ENCODE assay signal across 11 cellular contexts in the genomic region with DNA sequence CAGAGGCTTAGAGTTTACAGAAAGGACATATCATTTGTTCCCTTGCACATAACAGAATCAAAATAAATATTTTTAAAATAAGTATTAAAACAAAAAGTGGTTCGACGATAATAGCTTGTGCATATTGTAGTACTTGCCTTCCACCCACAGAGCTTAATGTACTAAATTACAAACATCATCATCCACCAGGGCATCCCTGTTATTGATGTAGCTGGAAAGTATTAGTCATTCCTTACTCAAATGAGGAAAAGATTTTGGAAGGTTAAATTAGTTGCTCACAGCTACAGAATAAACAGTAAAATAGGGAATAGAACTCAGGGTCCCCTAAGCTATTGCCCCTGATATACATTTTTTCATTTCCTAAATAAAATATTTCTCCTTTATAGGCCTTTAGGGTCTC.
DNase-seq lines count a peak whose midpoint lies in the region; ATAC-seq, FAIRE-seq and TF ChIP-seq lines count a peak whose summit lies in the region.
"Had no signal": no experiment of that assay in that cellular context is flagged by ENCODE, and none has a peak within 500 bp of the region (broad histone marks: within the 10 kb centered on the region; RNA-seq: fewer than 3 reads in every experiment).

No MANE protein-coding gene starts in this region.

- H3K9me3 Mint-ChIP-seq in glutamatergic neuron (ENCODE audit: unreplicated experiment) = peaks cover 2% of the 10 kb centered on the region

- no peaks in the 10 kb centered on the region for H3K27me3 Mint-ChIP-seq in glutamatergic neuron (ENCODE audit: unreplicated experiment)
- H3K27me3 Mint-ChIP-seq: brain; CD4-positive, CD25-positive, alpha-beta regulatory T cell had no signal

- no peaks in the 10 kb centered on the region for H3K9me3 ChIP-seq in HEK293 (ENCODE audit: control insufficient read depth, insufficient read depth, low read depth, low read length)

- POLR2A ChIA-PET in HEK293 (lab: Yijun Ruan, JAX) = interaction anchor here (0.9 to 1.2 kb wide), 2 partner anchors 13 to 149 kb away, joined by 3 to 4 read pairs; no protein-coding TSS in a partner anchor

- ATAC-seq in HG02884 (IDR thresholded peaks at IDR 0.05; ENCODE audit: unreplicated experiment) = no peak
- no peak for ATAC-seq in GM21529 (IDR thresholded peaks at IDR 0.05; ENCODE audit: unreplicated experiment)

- DNase-seq in bronchial epithelial cell (ENCODE audit: low read depth) (peak; percentile 65), kidney tubule cell (ENCODE audit: low spot score) (peak; percentile 54), UCSD-AML1 (lab: John Stamatoyannopoulos, UW; ENCODE audit: unreplicated experiment) (no peak), glutamatergic neuron (no peak)
- DNase-seq: CD4-positive, CD25-positive, alpha-beta regulatory T cell; spleen had no signal

- peak overlapping the region; percentile 25 for H3K27ac ChIP-seq in ACC112 (ENCODE audit: low read depth, low read length)
- no peak overlapping the region for H3K27ac ChIP-seq in HEK293 (ENCODE audit: extremely low read depth, low read depth, low read length)
- H3K27ac ChIP-seq: spleen had no signal

- H3K79me2 ChIP-seq in ACC112 (ENCODE audit: control insufficient read depth, insufficient read depth, low read length, unreplicated experiment) = peaks cover 4% of the 10 kb centered on the region

- H3K36me3 ChIP-seq in ACC112 (ENCODE audit: insufficient read depth, low read length) = no peaks in the 10 kb centered on the region
- no peaks in the 10 kb centered on the region for H3K36me3 ChIP-seq in HEK293 (ENCODE audit: control insufficient read depth in 2 of 2, insufficient read depth in 1 of 2, low read length in 2 of 2)
- H3K36me3 ChIP-seq in bronchial epithelial cell (ENCODE audit: control insufficient read depth, insufficient read depth, low read length) = peaks cover 1% of the 10 kb centered on the region
- H3K36me3 ChIP-seq: spleen had no signal

- peaks cover 9% of the 10 kb centered on the region for H3K36me3 Mint-ChIP-seq in glutamatergic neuron (ENCODE audit: unreplicated experiment)
- H3K36me3 Mint-ChIP-seq: CD4-positive, CD25-positive, alpha-beta regulatory T cell had no signal

- H3K4me3 ChIP-seq in ACC112 (ENCODE audit: low read depth, low read length) (no peak overlapping the region), HEK293 (ENCODE audit: low read depth, low read length) (no peak overlapping the region), bronchial epithelial cell (ENCODE audit: low read depth, low read length) (no peak overlapping the region)
- H3K4me3 ChIP-seq: spleen had no signal

- no peak overlapping the region for H3K27ac Mint-ChIP-seq in glutamatergic neuron (ENCODE audit: unreplicated experiment)
- H3K27ac Mint-ChIP-seq: CD4-positive, CD25-positive, alpha-beta regulatory T cell had no signal

- CTCF ChIA-PET in HEK293 (lab: Yijun Ruan, JAX) = interaction anchor here (0.7 to 1.0 kb wide), 3 partner anchors 147 to 882 kb away, joined by 3 to 4 read pairs (median 4); no protein-coding TSS in a partner anchor

- H3K4me1 ChIP-seq in ACC112 (ENCODE audit: control insufficient read depth, insufficient read depth, low read length, unreplicated experiment) = peaks cover 12% of the 10 kb centered on the region
- peaks cover 36% of the 10 kb centered on the region for H3K4me1 ChIP-seq in HEK293 (ENCODE audit: control insufficient read depth, insufficient read depth, low read length)
- H3K4me1 ChIP-seq: spleen had no signal

- TF ChIP-seq CTCF in HEK293 (tag by site-specific recombination; IDR thresholded peaks at IDR 0.05) (no peak), bronchial epithelial cell (IDR thresholded peaks at IDR 0.05; ENCODE audit: insufficient read depth, low read length, severe bottlenecking) (no peak), glutamatergic neuron (IDR thresholded peaks at IDR 0.05; ENCODE audit: partially characterized antibody, unreplicated experiment) (no peak)

- no peak for FAIRE-seq in bronchial epithelial cell (lab: Jason Lieb, UNC)

- H3K4me3 Mint-ChIP-seq in glutamatergic neuron (ENCODE audit: unreplicated experiment) = no peak overlapping the region
- H3K4me3 Mint-ChIP-seq: brain; CD4-positive, CD25-positive, alpha-beta regulatory T cell had no signal

- no peaks in the 10 kb centered on the region for H3K27me3 ChIP-seq in ACC112 (ENCODE audit: insufficient read depth, low read length)
- no peaks in the 10 kb centered on the region for H3K27me3 ChIP-seq in bronchial epithelial cell (ENCODE audit: control insufficient read depth, insufficient read depth, low read length)
- H3K27me3 ChIP-seq: spleen had no signal

- H3K4me1 Mint-ChIP-seq in glutamatergic neuron (ENCODE audit: low read depth, unreplicated experiment) = no peaks in the 10 kb centered on the region
- H3K4me1 Mint-ChIP-seq: CD4-positive, CD25-positive, alpha-beta regulatory T cell had no signal

- no peak overlapping the region for H2AFZ ChIP-seq in ACC112 (ENCODE audit: low read length, unreplicated experiment)

TF ChIP-seq in HEK293, 187 proteins besides CTCF, POLR2A, EP300 and RAD21:
- TF ChIP-seq, protein P1, sequence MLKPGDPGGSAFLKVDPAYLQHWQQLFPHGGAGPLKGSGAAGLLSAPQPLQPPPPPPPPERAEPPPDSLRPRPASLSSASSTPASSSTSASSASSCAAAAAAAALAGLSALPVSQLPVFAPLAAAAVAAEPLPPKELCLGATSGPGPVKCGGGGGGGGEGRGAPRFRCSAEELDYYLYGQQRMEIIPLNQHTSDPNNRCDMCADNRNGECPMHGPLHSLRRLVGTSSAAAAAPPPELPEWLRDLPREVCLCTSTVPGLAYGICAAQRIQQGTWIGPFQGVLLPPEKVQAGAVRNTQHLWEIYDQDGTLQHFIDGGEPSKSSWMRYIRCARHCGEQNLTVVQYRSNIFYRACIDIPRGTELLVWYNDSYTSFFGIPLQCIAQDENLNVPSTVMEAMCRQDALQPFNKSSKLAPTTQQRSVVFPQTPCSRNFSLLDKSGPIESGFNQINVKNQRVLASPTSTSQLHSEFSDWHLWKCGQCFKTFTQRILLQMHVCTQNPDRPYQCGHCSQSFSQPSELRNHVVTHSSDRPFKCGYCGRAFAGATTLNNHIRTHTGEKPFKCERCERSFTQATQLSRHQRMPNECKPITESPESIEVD (tag by site-specific recombination; IDR thresholded peaks at IDR 0.05) = peak; percentile 56
- no peak for TF ChIP-seq ZNF266 (tag by site-specific recombination; IDR thresholded peaks at IDR 0.05; ENCODE audit: low read depth)
- TF ChIP-seq, protein P2, sequence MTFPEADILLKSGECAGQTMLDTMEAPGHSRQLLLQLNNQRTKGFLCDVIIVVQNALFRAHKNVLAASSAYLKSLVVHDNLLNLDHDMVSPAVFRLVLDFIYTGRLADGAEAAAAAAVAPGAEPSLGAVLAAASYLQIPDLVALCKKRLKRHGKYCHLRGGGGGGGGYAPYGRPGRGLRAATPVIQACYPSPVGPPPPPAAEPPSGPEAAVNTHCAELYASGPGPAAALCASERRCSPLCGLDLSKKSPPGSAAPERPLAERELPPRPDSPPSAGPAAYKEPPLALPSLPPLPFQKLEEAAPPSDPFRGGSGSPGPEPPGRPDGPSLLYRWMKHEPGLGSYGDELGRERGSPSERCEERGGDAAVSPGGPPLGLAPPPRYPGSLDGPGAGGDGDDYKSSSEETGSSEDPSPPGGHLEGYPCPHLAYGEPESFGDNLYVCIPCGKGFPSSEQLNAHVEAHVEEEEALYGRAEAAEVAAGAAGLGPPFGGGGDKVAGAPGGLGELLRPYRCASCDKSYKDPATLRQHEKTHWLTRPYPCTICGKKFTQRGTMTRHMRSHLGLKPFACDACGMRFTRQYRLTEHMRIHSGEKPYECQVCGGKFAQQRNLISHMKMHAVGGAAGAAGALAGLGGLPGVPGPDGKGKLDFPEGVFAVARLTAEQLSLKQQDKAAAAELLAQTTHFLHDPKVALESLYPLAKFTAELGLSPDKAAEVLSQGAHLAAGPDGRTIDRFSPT (tag by site-specific recombination; IDR thresholded peaks at IDR 0.05) = 0 out of 2 replicates have a peak, but pooled peaks have one; percentile 25

Comparison
In these comparisons a context has a peak if more than half of its experiments do, and no peak if none do; other contexts are left out.
1. DNase-seq: peak in bronchial epithelial cell (single experiment) and kidney tubule cell (single experiment); none in UCSD-AML1 (single experiment) and glutamatergic neuron (single experiment).